Comparison of ENCODE assay signal across 21 cellular contexts in the genomic region with DNA sequence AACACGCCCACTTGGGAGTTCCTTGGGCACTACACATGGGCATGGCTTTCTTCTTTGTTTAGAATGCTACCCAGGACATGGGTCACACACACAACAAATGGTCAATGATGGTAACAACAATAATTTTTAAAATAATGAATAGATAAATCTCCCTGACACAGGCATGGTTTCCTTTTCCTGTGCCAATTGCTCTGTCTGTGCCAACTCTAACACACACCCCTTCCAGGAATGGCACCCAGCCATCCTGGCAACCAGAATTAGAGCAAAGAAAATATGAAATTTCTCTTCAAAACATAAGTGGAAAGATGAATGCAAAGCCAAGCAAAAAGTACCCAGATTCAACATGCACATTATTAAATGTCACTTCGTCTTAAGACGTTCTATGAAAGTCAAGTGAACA.
A peak's percentile ranks its signal among the peaks of the same experiment; 100 is the strongest.
DNase-seq lines count a peak whose midpoint lies in the region; ATAC-seq and TF ChIP-seq lines count a peak whose summit lies in the region.
"Had no signal": no experiment of that assay in that cellular context is flagged by ENCODE, and none has a peak within 500 bp of the region (broad histone marks: within the 10 kb centered on the region; RNA-seq: fewer than 3 reads in every experiment).

No MANE protein-coding gene starts in this region.

- H3K36me3 ChIP-seq in heart left ventricle (no peaks in the 10 kb centered on the region), aorta (ENCODE audit: control insufficient read depth in 1 of 2, insufficient read depth in 2 of 2, low read length in 1 of 2) (no peaks in the 10 kb centered on the region), psoas muscle (ENCODE audit: insufficient read depth in 1 of 2, low read depth in 1 of 2) (no peaks in the 10 kb centered on the region)
- H3K36me3 ChIP-seq: BLaER1, SJSA1 had no signal

- DNase-seq in left ventricle myocardium superior: peak; percentile 15
- DNase-seq in heart left ventricle: no peak
- DNase-seq in NCI-H446 treated with DMSO at 0.1 percent for 48 hours (lab: John Stamatoyannopoulos, UW): peak; percentile 56
- DNase-seq in left lobe of liver (ENCODE audit: low spot score): peak; percentile 55
- peak; percentile 65 to 76 for DNase-seq in aorta
- DNase-seq in stimulated activated CD4-positive, alpha-beta T cell treated with anti-CD3 and anti-CD28 coated beads, Interleukin-2, amount 100 ng/mL, for 24 hours: no peak
- DNase-seq in occipital lobe (lab: John Stamatoyannopoulos, UW): no peak
- no peak for DNase-seq in psoas muscle
- DNase-seq: CD4-positive, CD25-positive, alpha-beta regulatory T cell; Kasumi-1; NCI-H1105 treated with DMSO at 0.1 percent for 48 hours; NCI-H146; NCI-H2029; NCI-H2227 treated with DMSO at 0.1 percent for 48 hours; NCI-H510A treated with DMSO at 0.1 percent for 48 hours; NCI-H748 treated with DMSO at 0.1 percent for 48 hours; PC-9 had no signal

- TF ChIP-seq CTCF in heart left ventricle (IDR thresholded peaks at IDR 0.05) (no peak), psoas muscle (IDR thresholded peaks at IDR 0.05) (no peak)

- intact Hi-C loops in left ventricle myocardium superior (cut with micrococcal nuclease) (no loop called here), heart left ventricle (cut with DNase I) (no loop called here), aorta (cut with DNase I) (no loop called here), psoas muscle (cut with DNase I) (no loop called here)

- ATAC-seq in left ventricle myocardium superior (no peak), heart left ventricle (no peak), left lobe of liver (peak; percentile 76), aorta (ENCODE audit: low FRiP score) (peak; percentile 41), psoas muscle (no peak)
- ATAC-seq: Right ventricle myocardium inferior had no signal

- H3K4me1 ChIP-seq in heart left ventricle (no peaks in the 10 kb centered on the region), aorta (ENCODE audit: control insufficient read depth in 1 of 2, insufficient read depth in 2 of 2, low read length in 2 of 2) (peaks cover 0 to 10% of the 10 kb centered on the region in 2 donors), psoas muscle (no peaks in the 10 kb centered on the region)
- H3K4me1 ChIP-seq: SJSA1 had no signal

- H3K27me3 ChIP-seq in heart left ventricle: no peaks in the 10 kb centered on the region
- no peaks in the 10 kb centered on the region for H3K27me3 ChIP-seq in aorta (ENCODE audit: control insufficient read depth in 1 of 2, insufficient read depth in 2 of 2, low read length in 1 of 2)
- H3K27me3 ChIP-seq in psoas muscle (ENCODE audit: insufficient read depth in 3 of 3, low read length in 2 of 3): no peaks in the 10 kb centered on the region
- H3K27me3 ChIP-seq: BLaER1, SJSA1 had no signal

- no peaks in the 10 kb centered on the region for H3K9me3 ChIP-seq in heart left ventricle
- H3K9me3 ChIP-seq in aorta (ENCODE audit: control insufficient read depth, low read length): no peaks in the 10 kb centered on the region
- H3K9me3 ChIP-seq in psoas muscle: no peaks in the 10 kb centered on the region
- H3K9me3 ChIP-seq: BLaER1, SJSA1 had no signal

- H3K27ac ChIP-seq in heart left ventricle (no peak overlapping the region), aorta (ENCODE audit: low read depth in 1 of 2, low read length in 2 of 2) (no peak overlapping the region), psoas muscle (no peak overlapping the region)
- H3K27ac ChIP-seq: BLaER1, HL-60, PC-9, SJSA1 had no signal

- H3K4me3 ChIP-seq in heart left ventricle (no peak overlapping the region), aorta (ENCODE audit: low read length in 2 of 2) (no peak overlapping the region), psoas muscle (no peak overlapping the region)
- H3K4me3 ChIP-seq: BLaER1, PC-9, SJSA1 had no signal

- 89 to 94% (median 93%) methylated on average over 3 of the region's 3 CpGs for WGBS in heart left ventricle, 4 donors
- 8 to 15% methylated on average over 3 of the region's 3 CpGs for WGBS in aorta, 2 donors
- WGBS in psoas muscle, 3 donors: 54 to 79% (median 64%) methylated on average over 3 of the region's 3 CpGs

- no peak for TF ChIP-seq POLR2A in heart left ventricle (IDR thresholded peaks at IDR 0.05)

Comparison
In these comparisons a context has a peak if more than half of its experiments do, and no peak if none do; other contexts are left out.
1. DNase-seq: peak in left ventricle myocardium superior (single experiment), NCI-H446 treated with DMSO at 0.1 percent for 48 hours (single experiment), left lobe of liver (single experiment) and aorta (2 of 2); none in heart left ventricle (0 of 5), stimulated activated CD4-positive, alpha-beta T cell treated with anti-CD3 and anti-CD28 coated beads, Interleukin-2, amount 100 ng/mL, for 24 hours (0 of 2), occipital lobe (single experiment) and psoas muscle (0 of 2).
2. ATAC-seq: peak in left lobe of liver (single experiment) and aorta (single experiment); none in left ventricle myocardium superior (single experiment), heart left ventricle (0 of 4) and psoas muscle (0 of 4).